ENCODE assay signal across 18 cellular contexts in the genomic region with DNA sequence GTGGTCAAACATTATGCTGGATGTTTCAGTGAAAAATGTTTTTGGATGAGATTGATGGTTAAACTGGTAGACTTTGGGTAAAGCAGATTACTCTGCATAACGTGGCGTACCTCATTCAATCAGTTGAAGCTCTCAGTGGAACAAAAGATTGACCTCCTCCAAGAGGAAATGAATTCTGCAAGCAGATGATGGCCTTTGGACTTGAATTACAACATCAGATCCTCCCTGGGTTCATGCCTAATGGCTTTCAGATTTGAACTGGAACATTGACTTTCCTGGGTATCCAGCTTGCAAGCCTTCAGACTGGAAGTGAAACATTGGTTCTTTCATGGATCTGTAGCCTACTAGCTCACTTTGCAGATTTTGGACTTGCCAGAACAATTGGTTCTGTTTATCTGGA.
DNase-seq lines count a peak whose midpoint lies in the region; FAIRE-seq and TF ChIP-seq lines count a peak whose summit lies in the region.
"Had no signal": no experiment of that assay in that cellular context is flagged by ENCODE, and none has a peak within 500 bp of the region (broad histone marks: within the 10 kb centered on the region; RNA-seq: fewer than 3 reads in every experiment).

No MANE protein-coding gene starts in this region.

- no peak for TF ChIP-seq RAD21 in liver (IDR thresholded peaks at IDR 0.05)

- no peak overlapping the region for H3K4me2 ChIP-seq in hepatocyte

- H3K9me3 ChIP-seq in hepatocyte (ENCODE audit: low read depth) (no peaks in the 10 kb centered on the region), liver (ENCODE audit: control insufficient read depth in 4 of 4, low read length in 3 of 4) (no peaks in the 10 kb centered on the region), small intestine (ENCODE audit: control insufficient read depth, low read depth) (no peaks in the 10 kb centered on the region)
- H3K9me3 ChIP-seq: Caco-2, HAP-1 had no signal

- H3K4me3 Mint-ChIP-seq in endothelial cell (ENCODE audit: unreplicated experiment), result no peak overlapping the region
- H3K4me3 Mint-ChIP-seq: CD4-positive, alpha-beta T cell; IgD-negative memory B cell had no signal

- H3K4me3 ChIP-seq in hepatocyte (no peak overlapping the region), liver (ENCODE audit: low read depth in 1 of 3, low read length in 3 of 3) (no peak overlapping the region), small intestine (ENCODE audit: low read depth in 1 of 2, low read length in 2 of 2) (no peak overlapping the region)
- H3K4me3 ChIP-seq: GM23248, HAP-1 had no signal

- H3K36me3 Mint-ChIP-seq in endothelial cell (ENCODE audit: low read depth, unreplicated experiment), result no peaks in the 10 kb centered on the region
- H3K36me3 Mint-ChIP-seq: IgD-negative memory B cell had no signal

- no peak overlapping the region for H3K27ac Mint-ChIP-seq in endothelial cell (ENCODE audit: unreplicated experiment)
- H3K27ac Mint-ChIP-seq: CD4-positive, alpha-beta T cell; IgD-negative memory B cell had no signal

- H3K79me2 ChIP-seq in hepatocyte, result no peaks in the 10 kb centered on the region

- H3K4me1 ChIP-seq in hepatocyte (ENCODE audit: insufficient read depth) (no peaks in the 10 kb centered on the region), liver (ENCODE audit: control insufficient read depth in 4 of 4, insufficient read depth in 4 of 4, low read length in 3 of 4) (no peaks in the 10 kb centered on the region), small intestine (ENCODE audit: control insufficient read depth in 2 of 2, insufficient read depth in 1 of 2, low read depth in 1 of 2, low read length in 1 of 2) (peaks cover 0 to 5% of the 10 kb centered on the region in 2 donors)
- H3K4me1 ChIP-seq: Caco-2, HAP-1 had no signal

- H3K36me3 ChIP-seq in hepatocyte (replicated peaks; ENCODE audit: insufficient read depth, low read depth), result no peaks in the 10 kb centered on the region
- H3K36me3 ChIP-seq in liver (ENCODE audit: control insufficient read depth in 4 of 4, insufficient read depth in 3 of 4, low read depth in 1 of 4, low read length in 3 of 4), result no peaks in the 10 kb centered on the region
- H3K36me3 ChIP-seq in small intestine (ENCODE audit: control insufficient read depth in 2 of 2, insufficient read depth in 2 of 2, low read length in 2 of 2), result no peaks in the 10 kb centered on the region
- H3K36me3 ChIP-seq: HAP-1 had no signal

- no peaks in the 10 kb centered on the region for H3K27me3 Mint-ChIP-seq in endothelial cell (ENCODE audit: unreplicated experiment)
- H3K27me3 Mint-ChIP-seq: CD4-positive, alpha-beta T cell; IgD-negative memory B cell had no signal

- no peak overlapping the region for H3K9ac ChIP-seq in liver (ENCODE audit: low read depth in 1 of 2, low read length in 2 of 2)
- H3K9ac ChIP-seq: GM23248 had no signal

- DNase-seq in hepatocyte (ENCODE audit: low spot score) (peak; percentile 23), small intestine (peak; percentile 94), AG08395 (ENCODE audit: low spot score) (no peak), NOMO-1 (lab: John Stamatoyannopoulos, UW; ENCODE audit: unreplicated experiment in 2 of 2) (no peak), endothelial cell (ENCODE audit: low spot score) (no peak)
- DNase-seq: ACHN; AML-193; CD4-positive, alpha-beta T cell; GM23248 had no signal

- no peaks in the 10 kb centered on the region for H4K20me1 ChIP-seq in hepatocyte (ENCODE audit: insufficient read depth, poor library complexity, severe bottlenecking)

- no peak overlapping the region for H3K27ac ChIP-seq in hepatocyte
- H3K27ac ChIP-seq in liver (ENCODE audit: low read depth in 1 of 2, low read length in 2 of 2), result no peak overlapping the region
- no peak overlapping the region for H3K27ac ChIP-seq in small intestine (ENCODE audit: low read depth in 1 of 2, low read length in 1 of 2)
- H3K27ac ChIP-seq: C4-2B, GM23248 had no signal

- FAIRE-seq in small intestine (lab: Jason Lieb, UNC), result peak; percentile 72
- FAIRE-seq: A204.1, D721Med, G401.6, GM12891 had no signal

- H2AFZ ChIP-seq in hepatocyte, result no peak overlapping the region
- H2AFZ ChIP-seq: GM23248 had no signal

- H3K9me3 Mint-ChIP-seq in endothelial cell (ENCODE audit: unreplicated experiment), result no peaks in the 10 kb centered on the region
- H3K9me3 Mint-ChIP-seq: CD4-positive, alpha-beta T cell had no signal

- H3K4me1 Mint-ChIP-seq in endothelial cell (ENCODE audit: unreplicated experiment), result no peaks in the 10 kb centered on the region

- H3K27me3 ChIP-seq in hepatocyte (peaks cover 5% of the 10 kb centered on the region), liver (ENCODE audit: control insufficient read depth in 4 of 4, insufficient read depth in 4 of 4, low read length in 3 of 4) (no peaks in the 10 kb centered on the region), small intestine (ENCODE audit: control insufficient read depth in 2 of 2, insufficient read depth in 2 of 2, low read length in 2 of 2) (no peaks in the 10 kb centered on the region)

- TF ChIP-seq CTCF in hepatocyte (IDR thresholded peaks at IDR 0.05; ENCODE audit: poor library complexity) (no peak), liver (IDR thresholded peaks at IDR 0.05; ENCODE audit: low read depth, low read length, missing input control) (no peak), endothelial cell (IDR thresholded peaks at IDR 0.05; ENCODE audit: unreplicated experiment) (no peak)

- no peaks in the 10 kb centered on the region for H3K9me2 ChIP-seq in hepatocyte (replicated peaks; ENCODE audit: insufficient read depth)

- WGBS in hepatocyte (ENCODE audit: low lambda C conversion rate, missing lambda C conversion rate), result 83% methylated on average over 2 of the region's 2 CpGs
- 65% methylated on average over 2 of the region's 2 CpGs for WGBS in liver
- 16 to 60% (median 30%) methylated on average over 2 of the region's 2 CpGs for WGBS in small intestine, 3 donors

TF ChIP-seq in liver, 16 proteins besides CTCF, POLR2A, EP300 and RAD21:
- TF ChIP-seq, protein P1, sequence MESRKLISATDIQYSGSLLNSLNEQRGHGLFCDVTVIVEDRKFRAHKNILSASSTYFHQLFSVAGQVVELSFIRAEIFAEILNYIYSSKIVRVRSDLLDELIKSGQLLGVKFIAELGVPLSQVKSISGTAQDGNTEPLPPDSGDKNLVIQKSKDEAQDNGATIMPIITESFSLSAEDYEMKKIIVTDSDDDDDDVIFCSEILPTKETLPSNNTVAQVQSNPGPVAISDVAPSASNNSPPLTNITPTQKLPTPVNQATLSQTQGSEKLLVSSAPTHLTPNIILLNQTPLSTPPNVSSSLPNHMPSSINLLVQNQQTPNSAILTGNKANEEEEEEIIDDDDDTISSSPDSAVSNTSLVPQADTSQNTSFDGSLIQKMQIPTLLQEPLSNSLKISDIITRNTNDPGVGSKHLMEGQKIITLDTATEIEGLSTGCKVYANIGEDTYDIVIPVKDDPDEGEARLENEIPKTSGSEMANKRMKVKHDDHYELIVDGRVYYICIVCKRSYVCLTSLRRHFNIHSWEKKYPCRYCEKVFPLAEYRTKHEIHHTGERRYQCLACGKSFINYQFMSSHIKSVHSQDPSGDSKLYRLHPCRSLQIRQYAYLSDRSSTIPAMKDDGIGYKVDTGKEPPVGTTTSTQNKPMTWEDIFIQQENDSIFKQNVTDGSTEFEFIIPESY (IDR thresholded peaks at IDR 0.05), result no peak
- TF ChIP-seq JUND (IDR thresholded peaks at IDR 0.05), result no peak
- TF ChIP-seq SP1 (IDR thresholded peaks at IDR 0.05), result no peak
- no peak for TF ChIP-seq FOXA1 (IDR thresholded peaks at IDR 0.05)
- TF ChIP-seq RXRA (IDR thresholded peaks at IDR 0.05), result no peak
- TF ChIP-seq, protein P2, sequence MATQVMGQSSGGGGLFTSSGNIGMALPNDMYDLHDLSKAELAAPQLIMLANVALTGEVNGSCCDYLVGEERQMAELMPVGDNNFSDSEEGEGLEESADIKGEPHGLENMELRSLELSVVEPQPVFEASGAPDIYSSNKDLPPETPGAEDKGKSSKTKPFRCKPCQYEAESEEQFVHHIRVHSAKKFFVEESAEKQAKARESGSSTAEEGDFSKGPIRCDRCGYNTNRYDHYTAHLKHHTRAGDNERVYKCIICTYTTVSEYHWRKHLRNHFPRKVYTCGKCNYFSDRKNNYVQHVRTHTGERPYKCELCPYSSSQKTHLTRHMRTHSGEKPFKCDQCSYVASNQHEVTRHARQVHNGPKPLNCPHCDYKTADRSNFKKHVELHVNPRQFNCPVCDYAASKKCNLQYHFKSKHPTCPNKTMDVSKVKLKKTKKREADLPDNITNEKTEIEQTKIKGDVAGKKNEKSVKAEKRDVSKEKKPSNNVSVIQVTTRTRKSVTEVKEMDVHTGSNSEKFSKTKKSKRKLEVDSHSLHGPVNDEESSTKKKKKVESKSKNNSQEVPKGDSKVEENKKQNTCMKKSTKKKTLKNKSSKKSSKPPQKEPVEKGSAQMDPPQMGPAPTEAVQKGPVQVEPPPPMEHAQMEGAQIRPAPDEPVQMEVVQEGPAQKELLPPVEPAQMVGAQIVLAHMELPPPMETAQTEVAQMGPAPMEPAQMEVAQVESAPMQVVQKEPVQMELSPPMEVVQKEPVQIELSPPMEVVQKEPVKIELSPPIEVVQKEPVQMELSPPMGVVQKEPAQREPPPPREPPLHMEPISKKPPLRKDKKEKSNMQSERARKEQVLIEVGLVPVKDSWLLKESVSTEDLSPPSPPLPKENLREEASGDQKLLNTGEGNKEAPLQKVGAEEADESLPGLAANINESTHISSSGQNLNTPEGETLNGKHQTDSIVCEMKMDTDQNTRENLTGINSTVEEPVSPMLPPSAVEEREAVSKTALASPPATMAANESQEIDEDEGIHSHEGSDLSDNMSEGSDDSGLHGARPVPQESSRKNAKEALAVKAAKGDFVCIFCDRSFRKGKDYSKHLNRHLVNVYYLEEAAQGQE (IDR thresholded peaks at IDR 0.05), result no peak
- peak; percentile 50 to 53 for TF ChIP-seq HNF4A (conservative IDR thresholded peaks at IDR 0.05)
- no peak for TF ChIP-seq HNF4G (IDR thresholded peaks at IDR 0.05)

Comparison
In these comparisons a context has a peak if more than half of its experiments do, and no peak if none do; other contexts are left out.
1. DNase-seq: peak in hepatocyte (single experiment) and small intestine (single experiment); none in AG08395 (single experiment), NOMO-1 (0 of 2) and endothelial cell (single experiment).